In the genomic region with DNA sequence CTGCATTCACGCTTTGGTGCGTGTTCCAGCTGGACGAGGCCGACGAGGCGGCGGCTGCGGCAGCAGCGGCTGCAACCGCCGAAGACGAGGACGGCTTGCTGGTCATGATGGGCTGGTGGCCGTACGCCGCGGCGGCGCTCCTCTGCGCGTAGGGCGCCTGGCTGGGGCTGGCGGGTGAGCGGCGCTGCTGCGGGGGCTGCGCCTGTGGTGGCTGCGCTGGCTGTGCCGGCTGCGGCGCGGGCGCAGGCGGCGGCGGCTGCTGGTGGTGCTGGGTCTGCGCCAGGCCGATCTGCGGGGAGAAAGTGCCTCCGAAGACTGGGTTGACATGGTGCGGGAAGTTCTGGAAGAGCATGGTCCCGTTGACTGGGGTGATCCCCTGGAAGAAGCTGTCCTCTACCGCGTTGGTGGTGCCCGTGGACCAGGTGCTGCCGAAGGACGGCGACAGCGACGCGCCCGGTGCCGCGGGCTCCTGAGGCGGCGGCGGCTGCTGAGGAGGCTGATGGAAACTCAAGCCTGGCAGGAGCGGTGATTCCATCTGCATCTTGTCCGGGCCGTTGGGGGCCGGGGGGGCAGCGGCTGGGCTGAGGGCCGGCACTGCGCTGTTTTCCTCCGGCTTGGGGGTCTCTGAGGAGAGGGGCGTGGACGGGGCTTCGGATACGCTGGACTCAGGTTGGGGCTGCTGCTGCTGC, we compare ENCODE assay signal across 8 cellular contexts. TPM values are rescaled to one million over a fixed set of nuclear protein-coding genes. Genes with fewer than 3 reads are reported as not detected.
A peak's percentile ranks its signal among the peaks of the same experiment; 100 is the strongest.
DNase-seq lines count a peak whose midpoint lies in the region; ATAC-seq and TF ChIP-seq lines count a peak whose summit lies in the region.

No MANE protein-coding gene starts in this region.

- H3K36me3 ChIP-seq in SJCRH30 (no peaks in the 10 kb centered on the region), right atrium auricular region (no peaks in the 10 kb centered on the region)

- intact Hi-C loops in posterior vena cava (cut with DNase I), result no loop called here

- H3K4me1 ChIP-seq in SJCRH30 (no peaks in the 10 kb centered on the region), right atrium auricular region (peaks cover 0 to 51% of the 10 kb centered on the region in 2 donors)

- peak; percentile 28 for ATAC-seq in HG02610 (IDR thresholded peaks at IDR 0.05; ENCODE audit: unreplicated experiment)

- peak in 1 of 2 donors; percentile 5 for TF ChIP-seq CTCF in right atrium auricular region (IDR thresholded peaks at IDR 0.05)

- H3K4me3 ChIP-seq in SJCRH30 (peak overlapping the region; percentile 69), right atrium auricular region (peak overlapping the region; percentile 68 to 73)

- H3K9me3 ChIP-seq in SJCRH30 (replicated peaks) (no peaks in the 10 kb centered on the region), right atrium auricular region (no peaks in the 10 kb centered on the region)

- H3K27me3 ChIP-seq in SJCRH30, result no peaks in the 10 kb centered on the region
- H3K27me3 ChIP-seq in right atrium auricular region, result no peaks in the 10 kb centered on the region

- peak; percentile 68 for DNase-seq in GM03348 (ENCODE audit: low spot score)
- peak in 1 of 2 experiments; percentile 2 for DNase-seq in SJCRH30
- peak in 43 of 56 donors; percentile 11 to 75 (median 45) for DNase-seq in amygdala (lab: John Stamatoyannopoulos, UW)
- no peak for DNase-seq in right atrium auricular region (ENCODE audit: low spot score)
- peak; percentile 84 for DNase-seq in posterior vena cava (ENCODE audit: low spot score)
- DNase-seq in NCI-H2029 (lab: John Stamatoyannopoulos, UW), result no peak
- no peak for DNase-seq in NCI-H1105 treated with DMSO at 0.1 percent for 48 hours (lab: John Stamatoyannopoulos, UW)

- H3K27ac ChIP-seq in SJCRH30 (no peak overlapping the region; the same call in 1 of the 2 replicates), right atrium auricular region (peak overlapping the region; percentile 92)

RNA-seq across cellular contexts. Expression of gene CPEB3, which starts 51.1 kb away (rescaled TPM):
- 1.7 and 1.8 TPM in 2 replicates for total RNA-seq in SJCRH30 (2014; rRNA removed; shearing (Covaris generic))
- total RNA-seq in right atrium auricular region (10 to 100 TPM in 1 of 2 donors, 1 to 10 TPM in 1; 6.9 to 11.4 TPM), posterior vena cava (1 to 10 TPM; 3.1 to 3.5 TPM)

RNA-seq across cellular contexts. Expression of gene MARCHF5, which starts 51.2 kb away (rescaled TPM):
- total RNA-seq in SJCRH30 (2014; rRNA removed; shearing (Covaris generic)), result 13.5 and 18.2 TPM in 2 replicates
- 10 to 100 TPM in 1 of 2 donors, 1 to 10 TPM in 1; 8.5 to 11.6 TPM for total RNA-seq in right atrium auricular region
- total RNA-seq in posterior vena cava, result 10 to 100 TPM; 20.8 to 24.1 TPM

Comparison
In these comparisons a context has a peak if more than half of its experiments do, and no peak if none do; other contexts are left out.
1. DNase-seq: peak in GM03348 (single experiment), amygdala (43 of 56) and posterior vena cava (single experiment); none in right atrium auricular region (single experiment), NCI-H2029 (single experiment) and NCI-H1105 treated with DMSO at 0.1 percent for 48 hours (single experiment).